Comparison of ENCODE assay signal across 15 cellular contexts in the genomic region with DNA sequence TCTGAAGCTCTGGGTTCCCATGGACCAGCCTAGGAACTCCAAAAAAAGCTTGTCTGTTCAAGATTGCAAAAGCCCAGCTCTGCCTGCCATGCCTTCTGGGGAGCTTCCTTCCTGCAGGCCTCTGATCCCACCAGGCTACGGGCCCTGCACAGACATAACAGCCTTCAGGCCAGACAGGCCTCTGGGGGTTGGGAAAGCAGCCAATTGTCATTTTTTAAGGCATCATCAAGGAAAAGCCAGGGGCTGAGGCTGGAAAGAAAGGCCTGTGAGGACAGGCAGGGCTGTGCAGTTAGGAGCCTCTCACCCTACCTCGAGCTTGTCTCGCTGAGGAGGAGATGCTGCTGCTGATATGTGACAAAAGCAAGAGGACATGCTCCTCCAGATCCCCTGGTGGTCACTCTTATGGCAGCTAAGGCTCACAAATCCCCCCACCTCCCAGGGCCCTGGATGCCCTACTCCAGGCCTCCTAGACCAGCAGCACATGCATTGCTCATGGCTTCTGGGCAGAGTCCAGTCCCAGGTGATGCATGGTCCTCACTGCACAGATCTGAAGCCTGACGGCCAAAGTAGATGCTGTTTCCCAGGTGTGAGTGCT. TPM values are rescaled to one million over a fixed set of nuclear protein-coding genes. Genes with fewer than 3 reads are reported as not detected.
DNase-seq lines count a peak whose midpoint lies in the region; ATAC-seq and TF ChIP-seq lines count a peak whose summit lies in the region.
"Had no signal": no experiment of that assay in that cellular context is flagged by ENCODE, and none has a peak within 500 bp of the region (broad histone marks: within the 10 kb centered on the region; RNA-seq: fewer than 3 reads in every experiment).

No MANE protein-coding gene starts in this region.

- H3K4me3 ChIP-seq in ascending aorta, result no peak overlapping the region
- H3K4me3 ChIP-seq in neural progenitor cell, result no peak overlapping the region
- H3K4me3 ChIP-seq: uterus had no signal

- H3K36me3 Mint-ChIP-seq in natural killer cell, result no peaks in the 10 kb centered on the region
- no peaks in the 10 kb centered on the region for H3K36me3 Mint-ChIP-seq in natural killer cell treated with Interleukin-12 subunit alpha and Interleukin-12 subunit beta and Interleukin-15 and Interleukin-18, amount 100 ng/mL, for 72 hours
- H3K36me3 Mint-ChIP-seq in T-helper 17 cell (ENCODE audit: low read depth), result peaks cover 7% of the 10 kb centered on the region
- H3K36me3 Mint-ChIP-seq in immature natural killer cell, result peaks cover 7 to 27% (median 20%) of the 10 kb centered on the region in 3 donors
- H3K36me3 Mint-ChIP-seq in neural progenitor cell, result no peaks in the 10 kb centered on the region

- no peaks in the 10 kb centered on the region for H3K79me2 ChIP-seq in neural progenitor cell (ENCODE audit: low read depth)

- H4K20me1 ChIP-seq in neural progenitor cell (ENCODE audit: low read depth), result no peaks in the 10 kb centered on the region

- no peak overlapping the region for H3K9ac ChIP-seq in neural progenitor cell

- DNase-seq in natural killer cell (no peak), T-helper 17 cell (no peak), immature natural killer cell (no peak), ascending aorta (ENCODE audit: low spot score in 2 of 2) (no peak), NCI-H774 (lab: John Stamatoyannopoulos, UW) (no peak), neural progenitor cell (ENCODE audit: low spot score) (no peak)
- DNase-seq in natural killer cell treated with Interleukin-12 subunit alpha and Interleukin-12 subunit beta and Interleukin-15 and Interleukin-18, amount 100 ng/mL, for 72 hours (ENCODE audit: low spot score), result no peak
- DNase-seq: activated CD8-positive, alpha-beta memory T cell treated with anti-CD3 and anti-CD28 coated beads, Interleukin-2, amount 10 ng/mL, durations not matched to agents 7 days and 5 days; activated naive CD4-positive, alpha-beta T cell treated with anti-CD3 and anti-CD28 coated beads, Interleukin-2, amount 50 U/mL, for 16 hours; NCI-H1092; retina; stimulated activated CD4-positive, alpha-beta T cell treated with anti-CD3 and anti-CD28 coated beads, Interleukin-2, amount 100 ng/mL, for 48 hours; uterus had no signal

- no peaks in the 10 kb centered on the region for H3K27me3 ChIP-seq in ascending aorta
- no peaks in the 10 kb centered on the region for H3K27me3 ChIP-seq in neural progenitor cell
- H3K27me3 ChIP-seq: uterus had no signal

- intact Hi-C loops in natural killer cell (cut with micrococcal nuclease), result no loop called here
- intact Hi-C loops in ascending aorta (cut with DNase I), result no loop called here

- peak overlapping the region; percentile 60 to 63 for H3K27ac Mint-ChIP-seq in natural killer cell
- peak overlapping the region in 1 of 2 donors; percentile 100 for H3K27ac Mint-ChIP-seq in natural killer cell treated with Interleukin-12 subunit alpha and Interleukin-12 subunit beta and Interleukin-15 and Interleukin-18, amount 100 ng/mL, for 72 hours
- H3K27ac Mint-ChIP-seq in T-helper 17 cell, result peak overlapping the region; percentile 99
- peak overlapping the region; percentile 28 to 65 (median 50) for H3K27ac Mint-ChIP-seq in immature natural killer cell
- H3K27ac Mint-ChIP-seq in neural progenitor cell, result no peak overlapping the region
- H3K27ac Mint-ChIP-seq: activated CD8-positive, alpha-beta memory T cell treated with anti-CD3 and anti-CD28 coated beads, Interleukin-2, amount 10 ng/mL, durations not matched to agents 7 days and 5 days; stimulated activated memory B cell treated with anti-CD40 and anti-IgM and Interleukin-4, amounts not matched to agents 10 μg/mL and 1 μg/mL and 100 μg/mL, for 72 hours had no signal

- H3K9me3 ChIP-seq in T-helper 17 cell (ENCODE audit: control insufficient read depth, low read length, poor library complexity, severe bottlenecking), result no peaks in the 10 kb centered on the region
- no peaks in the 10 kb centered on the region for H3K9me3 ChIP-seq in ascending aorta
- H3K9me3 ChIP-seq in neural progenitor cell (ENCODE audit: low read depth), result no peaks in the 10 kb centered on the region
- H3K9me3 ChIP-seq: uterus had no signal

- no peaks in the 10 kb centered on the region for H3F3A ChIP-seq in neural progenitor cell (ENCODE audit: low read depth)

- H3K4me3 Mint-ChIP-seq in natural killer cell, result no peak overlapping the region
- no peak overlapping the region for H3K4me3 Mint-ChIP-seq in natural killer cell treated with Interleukin-12 subunit alpha and Interleukin-12 subunit beta and Interleukin-15 and Interleukin-18, amount 100 ng/mL, for 72 hours
- H3K4me3 Mint-ChIP-seq in T-helper 17 cell, result peak overlapping the region; percentile 52
- H3K4me3 Mint-ChIP-seq in immature natural killer cell, result peak overlapping the region in 3 of 5 donors; percentile 42 to 65 (median 43)
- H3K4me3 Mint-ChIP-seq in neural progenitor cell, result no peak overlapping the region
- H3K4me3 Mint-ChIP-seq: activated CD8-positive, alpha-beta memory T cell treated with anti-CD3 and anti-CD28 coated beads, Interleukin-2, amount 10 ng/mL, durations not matched to agents 7 days and 5 days; stimulated activated memory B cell treated with anti-CD40 and anti-IgM and Interleukin-4, amounts not matched to agents 10 μg/mL and 1 μg/mL and 100 μg/mL, for 72 hours had no signal

- no peaks in the 10 kb centered on the region for H3K4me1 ChIP-seq in ascending aorta
- no peaks in the 10 kb centered on the region for H3K4me1 ChIP-seq in neural progenitor cell
- H3K4me1 ChIP-seq: uterus had no signal

- H3K27me3 Mint-ChIP-seq in natural killer cell (ENCODE audit: low read depth in 2 of 2) (no peaks in the 10 kb centered on the region), T-helper 17 cell (no peaks in the 10 kb centered on the region), immature natural killer cell (ENCODE audit: low read depth in 3 of 3) (peaks cover 4 to 11% (median 7%) of the 10 kb centered on the region in 3 donors), neural progenitor cell (ENCODE audit: insufficient read depth, low read depth) (peaks cover 13% of the 10 kb centered on the region)
- H3K27me3 Mint-ChIP-seq in natural killer cell treated with Interleukin-12 subunit alpha and Interleukin-12 subunit beta and Interleukin-15 and Interleukin-18, amount 100 ng/mL, for 72 hours, result no peaks in the 10 kb centered on the region
- H3K27me3 Mint-ChIP-seq: stimulated activated memory B cell treated with anti-CD40 and anti-IgM and Interleukin-4, amounts not matched to agents 10 μg/mL and 1 μg/mL and 100 μg/mL, for 72 hours had no signal

- H3K4me2 ChIP-seq in neural progenitor cell, result no peak overlapping the region

- no peak overlapping the region for H2AFZ ChIP-seq in neural progenitor cell (replicated peaks)

- H3K27ac ChIP-seq in ascending aorta (no peak overlapping the region), neural progenitor cell (no peak overlapping the region)
- H3K27ac ChIP-seq: uterus had no signal

- no peaks in the 10 kb centered on the region for H3K9me3 Mint-ChIP-seq in natural killer cell
- no peaks in the 10 kb centered on the region for H3K9me3 Mint-ChIP-seq in natural killer cell treated with Interleukin-12 subunit alpha and Interleukin-12 subunit beta and Interleukin-15 and Interleukin-18, amount 100 ng/mL, for 72 hours
- no peaks in the 10 kb centered on the region for H3K9me3 Mint-ChIP-seq in immature natural killer cell
- peaks cover 6% of the 10 kb centered on the region for H3K9me3 Mint-ChIP-seq in neural progenitor cell
- H3K9me3 Mint-ChIP-seq: stimulated activated memory B cell treated with anti-CD40 and anti-IgM and Interleukin-4, amounts not matched to agents 10 μg/mL and 1 μg/mL and 100 μg/mL, for 72 hours had no signal

- peaks cover 61 to 79% of the 10 kb centered on the region in 2 donors for H3K4me1 Mint-ChIP-seq in natural killer cell
- H3K4me1 Mint-ChIP-seq in natural killer cell treated with Interleukin-12 subunit alpha and Interleukin-12 subunit beta and Interleukin-15 and Interleukin-18, amount 100 ng/mL, for 72 hours (ENCODE audit: low read depth in 2 of 2), result peaks cover 57 to 59% of the 10 kb centered on the region in 2 donors
- H3K4me1 Mint-ChIP-seq in T-helper 17 cell, result peaks cover 50% of the 10 kb centered on the region
- peaks cover 79 to 88% of the 10 kb centered on the region in 2 donors for H3K4me1 Mint-ChIP-seq in immature natural killer cell
- peaks cover 3% of the 10 kb centered on the region for H3K4me1 Mint-ChIP-seq in neural progenitor cell

- TF ChIP-seq CTCF in natural killer cell (IDR thresholded peaks at IDR 0.05) (no peak), ascending aorta (IDR thresholded peaks at IDR 0.05) (no peak), neural progenitor cell (IDR thresholded peaks at IDR 0.05) (no peak)

- no peak for ATAC-seq in natural killer cell
- no peak for ATAC-seq in natural killer cell treated with Interleukin-12 subunit alpha and Interleukin-12 subunit beta and Interleukin-15 and Interleukin-18, amount 100 ng/mL, for 72 hours
- no peak for ATAC-seq in T-helper 17 cell
- no peak for ATAC-seq in GM21529 (IDR thresholded peaks at IDR 0.05; ENCODE audit: unreplicated experiment)
- ATAC-seq: activated CD8-positive, alpha-beta memory T cell treated with anti-CD3 and anti-CD28 coated beads, Interleukin-2, amount 10 ng/mL, durations not matched to agents 7 days and 5 days; stimulated activated memory B cell treated with anti-CD40 and anti-IgM and Interleukin-4, amounts not matched to agents 10 μg/mL and 1 μg/mL and 100 μg/mL, for 72 hours had no signal

- no peaks in the 10 kb centered on the region for H3K36me3 ChIP-seq in ascending aorta
- H3K36me3 ChIP-seq in neural progenitor cell, result no peaks in the 10 kb centered on the region
- H3K36me3 ChIP-seq: uterus had no signal

RNA-seq across cellular contexts. Expression of a gene that starts 2.9 kb away (rescaled TPM):
- total RNA-seq in natural killer cell, result 10 to 100 TPM; 28.3 to 51.3 (median 49.9) TPM
- 10 to 100 TPM in 1 of 2 donors, 1 to 10 TPM in 1; 7.1 to 14.7 TPM for total RNA-seq in natural killer cell treated with Interleukin-12 subunit alpha and Interleukin-12 subunit beta and Interleukin-15 and Interleukin-18, amount 100 ng/mL, for 72 hours
- total RNA-seq in T-helper 17 cell, result 10 to 100 TPM; 12.7 to 15.2 TPM
- polyA plus RNA-seq in immature natural killer cell, result 10 to 100 TPM; 28.0 to 67.1 (median 35.8) TPM
- total RNA-seq in ascending aorta, result 5.5 TPM
- total RNA-seq in neural progenitor cell (ENCODE audit: low replicate concordance), result 0.12 TPM in 1 of 2 replicates, not detected in the other

RNA-seq across cellular contexts. Expression of a gene that starts 47.5 kb away (rescaled TPM):
- total RNA-seq in natural killer cell (not detected), T-helper 17 cell (under 1 TPM in 1 of 2 donors, not detected in 1; 0.12 TPM), ascending aorta (15.0 TPM), neural progenitor cell (ENCODE audit: low replicate concordance) (10.1 and 17.6 TPM in 2 replicates)
- 1 to 10 TPM; 1.2 to 1.9 TPM for total RNA-seq in natural killer cell treated with Interleukin-12 subunit alpha and Interleukin-12 subunit beta and Interleukin-15 and Interleukin-18, amount 100 ng/mL, for 72 hours
- under 1 TPM in 1 of 3 donors, not detected in 2; 0.22 TPM for polyA plus RNA-seq in immature natural killer cell

Comparison
In these comparisons a context has a peak if more than half of its experiments do, and no peak if none do; other contexts are left out.
1. H3K4me3 Mint-ChIP-seq: peak in T-helper 17 cell (single experiment) and immature natural killer cell (3 of 5); none in natural killer cell (single experiment), natural killer cell treated with Interleukin-12 subunit alpha and Interleukin-12 subunit beta and Interleukin-15 and Interleukin-18, amount 100 ng/mL, for 72 hours (single experiment) and neural progenitor cell (single experiment).